ENCODE assay signal across 30 cellular contexts in genomic region chr7:124922200-124922599, GRCh38.
"Had no signal": no experiment of that assay in that cellular context is flagged by ENCODE, and none has a peak within 500 bp of the region (broad histone marks: within the 10 kb centered on the region; RNA-seq: fewer than 3 reads in every experiment).

No MANE protein-coding gene starts in this region.

- H3K4me1 ChIP-seq: body of pancreas, Peyer's patch had no signal

- H3K27me3 Mint-ChIP-seq: activated CD4-positive, alpha-beta T cell treated with anti-CD3 and anti-CD28 coated beads, Interleukin-2, amount 10 ng/mL, durations not matched to agents 24 days and 14 days had no signal

- H3K27me3 ChIP-seq: adrenal gland, body of pancreas, Peyer's patch had no signal

- FAIRE-seq: astrocyte had no signal

- DNase-seq: activated CD4-positive, alpha-beta T cell treated with anti-CD3 and anti-CD28 coated beads for 1 hour; activated CD4-positive, alpha-beta T cell treated with anti-CD3 and anti-CD28 coated beads, Interleukin-2, amount 10 ng/mL, durations not matched to agents 24 days and 14 days; activated CD4-positive, alpha-beta T cell treated with anti-CD3 and anti-CD28 coated beads, Interleukin-2, amount 50 U/mL, for 4 hours; activated CD4-positive, CD25-positive, alpha-beta regulatory T cell; activated CD8-positive, alpha-beta T cell treated with anti-CD3 and anti-CD28 coated beads, Interleukin-2, amount 10 ng/mL, durations not matched to agents 7 days and 5 days; activated gamma-delta T cell treated with Interleukin-2 at 50 U/mL for 16 hours; activated naive CD4-positive, alpha-beta T cell treated with anti-CD3 and anti-CD28 coated beads for 36 hours; activated T-cell treated with anti-CD3 and anti-CD28 coated beads for 4 hours; activated T-cell treated with anti-CD3 and anti-CD28 coated beads, Interleukin-2, amount 50 U/mL, for 4 hours; adrenal gland; body of pancreas; central memory CD4-positive, alpha-beta T cell; NCI-H1105; NCI-H1417 treated with DMSO at 0.1 percent for 48 hours; NCI-H1930; NCI-H2081 treated with DMSO at 0.1 percent for 48 hours; NCI-H226; NCI-H446 treated with DMSO at 0.1 percent for 48 hours; NCI-H524 treated with DMSO at 0.1 percent for 48 hours; Peyer's patch; SW 1271; T-helper 1 cell; T1000; WERI-Rb-1 had no signal

- H3K4me2 ChIP-seq: KMS-11 had no signal

- H3K9ac ChIP-seq: KMS-11 had no signal

- H3K9me3 Mint-ChIP-seq: activated CD4-positive, alpha-beta T cell treated with anti-CD3 and anti-CD28 coated beads, Interleukin-2, amount 10 ng/mL, durations not matched to agents 24 days and 14 days; activated naive CD4-positive, alpha-beta T cell treated with anti-CD3 and anti-CD28 coated beads for 36 hours; activated naive CD4-positive, alpha-beta T cell treated with anti-CD3 and anti-CD28 coated beads, Interleukin-2, amount 50 U/mL, for 72 hours; activated T-cell treated with anti-CD3 and anti-CD28 coated beads, Interleukin-2, amount 50 U/mL, for 4 hours; activated T-helper 1 cell treated with anti-CD3 and anti-CD28 coated beads, Interleukin-12 subunit alpha, Interleukin-12 subunit beta, Interleukin-2, Interleukin-4 antibody, amounts not matched to agents 30 ng/mL and 10 ng/mL and 1 ng/mL, durations not matched to agents 14 hours and 24 hours and 36 hours had no signal

- ATAC-seq: activated CD8-positive, alpha-beta T cell treated with anti-CD3 and anti-CD28 coated beads, Interleukin-2, amount 10 ng/mL, durations not matched to agents 7 days and 5 days; activated naive CD4-positive, alpha-beta T cell treated with anti-CD3 and anti-CD28 coated beads, Interleukin-2, amount 50 U/mL, for 72 hours; activated T-cell treated with anti-CD3 and anti-CD28 coated beads, Interleukin-2, amount 50 U/mL, for 4 hours; body of pancreas; Right ventricle myocardium inferior had no signal

- H3K9me3 ChIP-seq: adrenal gland, body of pancreas, Peyer's patch had no signal

- H3K4me3 ChIP-seq: adrenal gland, body of pancreas, Peyer's patch had no signal

- H3K27ac ChIP-seq: adrenal gland, body of pancreas, KMS-11, Peyer's patch, RWPE1, WERI-Rb-1 had no signal

- H3K27ac Mint-ChIP-seq: activated CD4-positive, alpha-beta T cell treated with anti-CD3 and anti-CD28 coated beads, Interleukin-2, amount 10 ng/mL, durations not matched to agents 24 days and 14 days; activated CD8-positive, alpha-beta T cell treated with anti-CD3 and anti-CD28 coated beads, Interleukin-2, amount 10 ng/mL, durations not matched to agents 7 days and 5 days; activated naive CD4-positive, alpha-beta T cell treated with anti-CD3 and anti-CD28 coated beads for 36 hours; activated naive CD4-positive, alpha-beta T cell treated with anti-CD3 and anti-CD28 coated beads, Interleukin-2, amount 50 U/mL, for 72 hours; activated T-helper 1 cell treated with anti-CD3 and anti-CD28 coated beads, Interleukin-12 subunit alpha, Interleukin-12 subunit beta, Interleukin-2, Interleukin-4 antibody, amounts not matched to agents 30 ng/mL and 10 ng/mL and 1 ng/mL, durations not matched to agents 14 hours and 24 hours and 36 hours had no signal

- H3K36me3 ChIP-seq: adrenal gland, Peyer's patch had no signal

- H3K4me3 Mint-ChIP-seq: activated CD4-positive, alpha-beta T cell treated with anti-CD3 and anti-CD28 coated beads, Interleukin-2, amount 10 ng/mL, durations not matched to agents 24 days and 14 days; activated CD8-positive, alpha-beta T cell treated with anti-CD3 and anti-CD28 coated beads, Interleukin-2, amount 10 ng/mL, durations not matched to agents 7 days and 5 days; activated naive CD4-positive, alpha-beta T cell treated with anti-CD3 and anti-CD28 coated beads for 36 hours; activated T-cell treated with anti-CD3 and anti-CD28 coated beads, Interleukin-2, amount 50 U/mL, for 4 hours; activated T-helper 1 cell treated with anti-CD3 and anti-CD28 coated beads, Interleukin-12 subunit alpha, Interleukin-12 subunit beta, Interleukin-2, Interleukin-4 antibody, amounts not matched to agents 30 ng/mL and 10 ng/mL and 1 ng/mL, durations not matched to agents 14 hours and 24 hours and 36 hours had no signal
